In the genomic region with DNA sequence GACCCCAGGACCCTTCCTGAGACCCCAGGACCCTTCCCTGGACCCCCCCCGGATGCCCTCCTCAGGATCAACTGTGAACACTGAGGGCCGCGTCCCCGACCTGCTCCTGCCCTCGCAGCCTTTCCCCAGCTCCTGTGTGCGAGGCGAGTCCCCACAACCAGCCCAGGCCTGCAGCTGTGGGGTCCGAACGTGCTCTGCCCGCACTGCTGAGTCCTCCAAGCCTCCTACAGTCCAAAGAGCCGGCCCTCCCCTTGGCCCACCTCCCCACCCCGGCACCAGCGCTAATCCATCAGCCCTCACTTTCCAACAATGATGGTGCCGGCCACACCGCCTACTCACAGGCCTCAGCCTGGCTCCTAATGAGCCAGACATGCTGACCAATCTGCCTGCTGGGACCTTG, we compare ENCODE assay signal across 19 cellular contexts. TPM values are rescaled to one million over a fixed set of nuclear protein-coding genes. Genes with fewer than 3 reads are reported as not detected.
A peak's percentile ranks its signal among the peaks of the same experiment; 100 is the strongest.
DNase-seq lines count a peak whose midpoint lies in the region; ATAC-seq and TF ChIP-seq lines count a peak whose summit lies in the region.
"Had no signal": no experiment of that assay in that cellular context is flagged by ENCODE, and none has a peak within 500 bp of the region (broad histone marks: within the 10 kb centered on the region; RNA-seq: fewer than 3 reads in every experiment).

No MANE protein-coding gene starts in this region.

- no peaks in the 10 kb centered on the region for H3K27me3 Mint-ChIP-seq in natural killer cell (ENCODE audit: low read depth in 2 of 2)
- H3K27me3 Mint-ChIP-seq in natural killer cell treated with Interleukin-12 subunit alpha and Interleukin-12 subunit beta and Interleukin-15 and Interleukin-18, amount 100 ng/mL, for 72 hours = no peaks in the 10 kb centered on the region
- no peaks in the 10 kb centered on the region for H3K27me3 Mint-ChIP-seq in T-helper 17 cell
- no peaks in the 10 kb centered on the region for H3K27me3 Mint-ChIP-seq in effector memory CD8-positive, alpha-beta T cell

- ATAC-seq in natural killer cell = no peak
- ATAC-seq in natural killer cell treated with Interleukin-12 subunit alpha and Interleukin-12 subunit beta and Interleukin-15 and Interleukin-18, amount 100 ng/mL, for 72 hours = no peak
- no peak for ATAC-seq in T-helper 17 cell
- ATAC-seq in effector memory CD8-positive, alpha-beta T cell (replicated peaks) = no peak
- ATAC-seq in GM19023 (IDR thresholded peaks at IDR 0.05; ENCODE audit: unreplicated experiment) = no peak
- ATAC-seq in HG03457 (IDR thresholded peaks at IDR 0.05; ENCODE audit: unreplicated experiment) = no peak
- no peak for ATAC-seq in HG02973 (IDR thresholded peaks at IDR 0.05; ENCODE audit: unreplicated experiment)

- no peak for DNase-seq in natural killer cell
- no peak for DNase-seq in natural killer cell treated with Interleukin-12 subunit alpha and Interleukin-12 subunit beta and Interleukin-15 and Interleukin-18, amount 100 ng/mL, for 72 hours (ENCODE audit: low spot score)
- DNase-seq in T-helper 17 cell = no peak
- no peak for DNase-seq in effector memory CD8-positive, alpha-beta T cell
- DNase-seq in NCI-H748 treated with DMSO at 0.1 percent for 48 hours (lab: John Stamatoyannopoulos, UW) = no peak
- DNase-seq: DMS 273 treated with DMSO at 0.1 percent for 48 hours, GF-D8, KG1, NCI-H1436, NCI-H2029, NCI-H2171, NCI-H446 treated with DMSO at 0.1 percent for 48 hours, NCI-H774, PC-9 had no signal

- no peak for TF ChIP-seq CTCF in natural killer cell (IDR thresholded peaks at IDR 0.05)

- H3K36me3 Mint-ChIP-seq in natural killer cell (no peaks in the 10 kb centered on the region), T-helper 17 cell (ENCODE audit: low read depth) (peaks cover 10% of the 10 kb centered on the region)
- peaks cover 11% of the 10 kb centered on the region for H3K36me3 Mint-ChIP-seq in natural killer cell treated with Interleukin-12 subunit alpha and Interleukin-12 subunit beta and Interleukin-15 and Interleukin-18, amount 100 ng/mL, for 72 hours
- peaks cover 52% of the 10 kb centered on the region for H3K36me3 Mint-ChIP-seq in effector memory CD8-positive, alpha-beta T cell (ENCODE audit: insufficient read depth)

- H3K4me1 Mint-ChIP-seq in natural killer cell = peaks cover 0 to 9% of the 10 kb centered on the region in 2 donors
- H3K4me1 Mint-ChIP-seq in natural killer cell treated with Interleukin-12 subunit alpha and Interleukin-12 subunit beta and Interleukin-15 and Interleukin-18, amount 100 ng/mL, for 72 hours (ENCODE audit: low read depth in 2 of 2) = peaks cover 0 to 12% of the 10 kb centered on the region in 2 donors
- H3K4me1 Mint-ChIP-seq in T-helper 17 cell = peaks cover 7% of the 10 kb centered on the region
- peaks cover 6 to 9% of the 10 kb centered on the region in 2 donors for H3K4me1 Mint-ChIP-seq in effector memory CD8-positive, alpha-beta T cell (ENCODE audit: low read depth in 2 of 2)

- H3K27ac Mint-ChIP-seq in natural killer cell (peak overlapping the region; percentile 36 to 41), T-helper 17 cell (peak overlapping the region; percentile 27)
- H3K27ac Mint-ChIP-seq in natural killer cell treated with Interleukin-12 subunit alpha and Interleukin-12 subunit beta and Interleukin-15 and Interleukin-18, amount 100 ng/mL, for 72 hours = peak overlapping the region in 1 of 2 donors; percentile 74
- H3K27ac Mint-ChIP-seq in effector memory CD8-positive, alpha-beta T cell = peak overlapping the region; percentile 53 to 56

- intact Hi-C loops in natural killer cell (cut with micrococcal nuclease) = no loop called here

- H3K4me3 Mint-ChIP-seq in natural killer cell (no peak overlapping the region), T-helper 17 cell (no peak overlapping the region)
- no peak overlapping the region for H3K4me3 Mint-ChIP-seq in natural killer cell treated with Interleukin-12 subunit alpha and Interleukin-12 subunit beta and Interleukin-15 and Interleukin-18, amount 100 ng/mL, for 72 hours
- H3K4me3 Mint-ChIP-seq in effector memory CD8-positive, alpha-beta T cell = no peak overlapping the region

- no peaks in the 10 kb centered on the region for H3K9me3 ChIP-seq in T-helper 17 cell (ENCODE audit: control insufficient read depth, low read length, poor library complexity, severe bottlenecking)
- H3K9me3 ChIP-seq: A549; BLaER1 treated with 17β-estradiol and CSF1 and Interleukin-3, amounts not matched to agents 10 nM and 100 nM had no signal

- no peaks in the 10 kb centered on the region for H3K9me3 Mint-ChIP-seq in natural killer cell
- no peaks in the 10 kb centered on the region for H3K9me3 Mint-ChIP-seq in natural killer cell treated with Interleukin-12 subunit alpha and Interleukin-12 subunit beta and Interleukin-15 and Interleukin-18, amount 100 ng/mL, for 72 hours
- H3K9me3 Mint-ChIP-seq in effector memory CD8-positive, alpha-beta T cell = no peaks in the 10 kb centered on the region

RNA-seq across cellular contexts. Expression of a gene that starts 26.2 kb away (rescaled TPM):
- total RNA-seq in natural killer cell (10 to 100 TPM; 67.3 to 86.4 (median 84.6) TPM), T-helper 17 cell (10 to 100 TPM; 82.4 to 84.2 TPM)
- 100 to 1,000 TPM; 163 to 193 TPM for total RNA-seq in natural killer cell treated with Interleukin-12 subunit alpha and Interleukin-12 subunit beta and Interleukin-15 and Interleukin-18, amount 100 ng/mL, for 72 hours

RNA-seq across cellular contexts. Expression of a gene that starts 40.8 kb away (rescaled TPM):
- total RNA-seq in natural killer cell (10 to 100 TPM; 39.1 to 54.3 (median 50.9) TPM), T-helper 17 cell (10 to 100 TPM; 44.0 to 45.4 TPM)
- 100 to 1,000 TPM in 1 of 2 donors, 10 to 100 TPM in 1; 69.3 to 118 TPM for total RNA-seq in natural killer cell treated with Interleukin-12 subunit alpha and Interleukin-12 subunit beta and Interleukin-15 and Interleukin-18, amount 100 ng/mL, for 72 hours
